34 cellular contexts compared by ENCODE assay signal in the genomic region with DNA sequence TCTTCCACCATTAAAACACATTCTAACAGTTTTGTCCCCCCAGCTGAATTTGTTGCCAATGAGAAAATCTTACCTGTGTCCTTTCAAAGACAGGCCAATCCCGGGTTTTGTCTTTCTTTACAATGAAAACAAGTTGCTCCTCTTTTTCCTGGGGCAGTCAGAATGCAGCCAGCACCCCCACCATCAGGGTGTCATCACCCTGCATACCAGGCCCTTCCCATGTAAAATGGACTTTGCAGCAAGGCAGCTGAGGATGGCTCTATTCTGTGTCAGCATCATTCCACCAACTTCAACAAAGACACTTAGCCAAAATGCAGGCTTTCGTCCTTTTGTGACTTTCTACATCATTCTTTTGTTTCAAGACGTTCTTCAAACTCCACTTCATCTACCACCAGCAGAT.
"Had no signal": no experiment of that assay in that cellular context is flagged by ENCODE, and none has a peak within 500 bp of the region (broad histone marks: within the 10 kb centered on the region; RNA-seq: fewer than 3 reads in every experiment).

No MANE protein-coding gene starts in this region.

- DNase-seq: activated CD4-positive, alpha-beta memory T cell treated with anti-CD3 and anti-CD28 coated beads, Interleukin-2, amount 10 ng/mL, durations not matched to agents 7 days and 5 days; activated CD4-positive, alpha-beta T cell treated with anti-CD3 and anti-CD28 coated beads for 36 hours; activated CD8-positive, alpha-beta memory T cell treated with anti-CD3 and anti-CD28 coated beads for 24 hours; activated CD8-positive, alpha-beta memory T cell treated with anti-CD3 and anti-CD28 coated beads, Interleukin-2, amount 10 ng/mL, durations not matched to agents 7 days and 5 days; activated CD8-positive, alpha-beta memory T cell treated with anti-CD3 and anti-CD28 coated beads, Interleukin-2, amount 50 U/mL, for 48 hours; activated effector memory CD4-positive, alpha-beta T cell treated with Interleukin-2 at 50 U/mL for 16 hours; activated naive CD4-positive, alpha-beta T cell; activated naive CD4-positive, alpha-beta T cell treated with anti-CD3 and anti-CD28 coated beads, Interleukin-2, amount 50 U/mL, for 16 hours; activated naive CD8-positive, alpha-beta T cell treated with anti-CD3 and anti-CD28 coated beads for 36 hours; activated T-cell treated with anti-CD3 and anti-CD28 coated beads, Interleukin-2, amount 50 U/mL, for 48 hours; amniotic stem cell; aorta; Karpas-422; NCI-H1048; NCI-H1105 treated with DMSO at 0.1 percent for 48 hours; NCI-H1436; NCI-H1694; NCI-H1930; NCI-H2081 treated with DMSO at 0.1 percent for 48 hours; NCI-H345; NCI-H524 treated with DMSO at 0.1 percent for 48 hours; NCI-H774; PC-3; Peyer's patch; Right ventricle myocardium superior; SJCRH30; SK-N-SH had no signal

- H3K4me2 ChIP-seq: SK-N-SH had no signal

- H3K4me3 Mint-ChIP-seq: activated CD4-positive, alpha-beta memory T cell treated with anti-CD3 and anti-CD28 coated beads, Interleukin-2, amount 10 ng/mL, durations not matched to agents 7 days and 5 days; activated CD4-positive, alpha-beta T cell treated with anti-CD3 and anti-CD28 coated beads for 36 hours; activated CD8-positive, alpha-beta memory T cell treated with anti-CD3 and anti-CD28 coated beads, Interleukin-2, amount 10 ng/mL, durations not matched to agents 7 days and 5 days; activated naive CD8-positive, alpha-beta T cell treated with anti-CD3 and anti-CD28 coated beads for 36 hours; central memory CD8-positive, alpha-beta T cell; T-helper 1 cell treated with Interleukin-12 subunit alpha and Interleukin-12 subunit beta and Interleukin-4 antibody, amounts not matched to agents 30 μg/mL and 1 μg/mL, for 36 hours; T-helper 2 cell treated with Interferon-gamma antibody and Interleukin-4, amounts not matched to agents 5 μg/mL and 100 μg/mL, for 36 hours; WTC11 had no signal

- ATAC-seq: activated CD4-positive, alpha-beta T cell treated with anti-CD3 and anti-CD28 coated beads for 36 hours; activated CD4-positive, CD25-positive, alpha-beta regulatory T cell treated with anti-CD3 and anti-CD28 coated beads, Interleukin-2, amount 50 U/mL, for 24 hours; activated CD8-positive, alpha-beta memory T cell treated with anti-CD3 and anti-CD28 coated beads, Interleukin-2, amount 10 ng/mL, durations not matched to agents 7 days and 5 days; PC-3; WTC11 had no signal

- H3K27ac Mint-ChIP-seq: activated CD4-positive, alpha-beta memory T cell treated with anti-CD3 and anti-CD28 coated beads, Interleukin-2, amount 10 ng/mL, durations not matched to agents 7 days and 5 days; activated CD4-positive, alpha-beta T cell treated with anti-CD3 and anti-CD28 coated beads for 36 hours; activated CD8-positive, alpha-beta memory T cell treated with anti-CD3 and anti-CD28 coated beads, Interleukin-2, amount 10 ng/mL, durations not matched to agents 7 days and 5 days; activated naive CD8-positive, alpha-beta T cell treated with anti-CD3 and anti-CD28 coated beads for 36 hours; T-helper 1 cell treated with Interleukin-12 subunit alpha and Interleukin-12 subunit beta and Interleukin-4 antibody, amounts not matched to agents 30 μg/mL and 1 μg/mL, for 36 hours; T-helper 2 cell treated with Interferon-gamma antibody and Interleukin-4, amounts not matched to agents 5 μg/mL and 100 μg/mL, for 36 hours; WTC11 had no signal

- H3K4me3 ChIP-seq: cardiac muscle cell, Peyer's patch, SJCRH30 had no signal

- H3K27me3 ChIP-seq: cardiac muscle cell, Peyer's patch, SJCRH30 had no signal

- H3K9ac ChIP-seq: SK-N-SH had no signal

- H3K36me3 Mint-ChIP-seq: activated CD8-positive, alpha-beta memory T cell treated with anti-CD3 and anti-CD28 coated beads, Interleukin-2, amount 10 ng/mL, durations not matched to agents 7 days and 5 days; activated naive CD8-positive, alpha-beta T cell treated with anti-CD3 and anti-CD28 coated beads for 36 hours had no signal

- H3K27ac ChIP-seq: cardiac muscle cell, Peyer's patch, SJCRH30 had no signal

- H3K4me1 ChIP-seq: Peyer's patch, SJCRH30 had no signal

- H3K27me3 Mint-ChIP-seq: activated CD4-positive, alpha-beta memory T cell treated with anti-CD3 and anti-CD28 coated beads, Interleukin-2, amount 10 ng/mL, durations not matched to agents 7 days and 5 days; activated CD4-positive, alpha-beta T cell treated with anti-CD3 and anti-CD28 coated beads for 36 hours; activated CD8-positive, alpha-beta memory T cell treated with anti-CD3 and anti-CD28 coated beads, Interleukin-2, amount 10 ng/mL, durations not matched to agents 7 days and 5 days; activated naive CD8-positive, alpha-beta T cell treated with anti-CD3 and anti-CD28 coated beads for 36 hours; central memory CD8-positive, alpha-beta T cell had no signal

- H3K36me3 ChIP-seq: cardiac muscle cell, Peyer's patch, SJCRH30 had no signal

- H3K4me1 Mint-ChIP-seq: activated CD4-positive, alpha-beta memory T cell treated with anti-CD3 and anti-CD28 coated beads, Interleukin-2, amount 10 ng/mL, durations not matched to agents 7 days and 5 days; activated CD4-positive, alpha-beta T cell treated with anti-CD3 and anti-CD28 coated beads for 36 hours; activated CD8-positive, alpha-beta memory T cell treated with anti-CD3 and anti-CD28 coated beads, Interleukin-2, amount 10 ng/mL, durations not matched to agents 7 days and 5 days; activated naive CD8-positive, alpha-beta T cell treated with anti-CD3 and anti-CD28 coated beads for 36 hours; central memory CD8-positive, alpha-beta T cell; WTC11 had no signal

- FAIRE-seq: TTC549 had no signal

- H3K9me3 ChIP-seq: Peyer's patch, SJCRH30, SK-N-SH had no signal
